ENCODE assay signal across 7 cellular contexts in the genomic region with DNA sequence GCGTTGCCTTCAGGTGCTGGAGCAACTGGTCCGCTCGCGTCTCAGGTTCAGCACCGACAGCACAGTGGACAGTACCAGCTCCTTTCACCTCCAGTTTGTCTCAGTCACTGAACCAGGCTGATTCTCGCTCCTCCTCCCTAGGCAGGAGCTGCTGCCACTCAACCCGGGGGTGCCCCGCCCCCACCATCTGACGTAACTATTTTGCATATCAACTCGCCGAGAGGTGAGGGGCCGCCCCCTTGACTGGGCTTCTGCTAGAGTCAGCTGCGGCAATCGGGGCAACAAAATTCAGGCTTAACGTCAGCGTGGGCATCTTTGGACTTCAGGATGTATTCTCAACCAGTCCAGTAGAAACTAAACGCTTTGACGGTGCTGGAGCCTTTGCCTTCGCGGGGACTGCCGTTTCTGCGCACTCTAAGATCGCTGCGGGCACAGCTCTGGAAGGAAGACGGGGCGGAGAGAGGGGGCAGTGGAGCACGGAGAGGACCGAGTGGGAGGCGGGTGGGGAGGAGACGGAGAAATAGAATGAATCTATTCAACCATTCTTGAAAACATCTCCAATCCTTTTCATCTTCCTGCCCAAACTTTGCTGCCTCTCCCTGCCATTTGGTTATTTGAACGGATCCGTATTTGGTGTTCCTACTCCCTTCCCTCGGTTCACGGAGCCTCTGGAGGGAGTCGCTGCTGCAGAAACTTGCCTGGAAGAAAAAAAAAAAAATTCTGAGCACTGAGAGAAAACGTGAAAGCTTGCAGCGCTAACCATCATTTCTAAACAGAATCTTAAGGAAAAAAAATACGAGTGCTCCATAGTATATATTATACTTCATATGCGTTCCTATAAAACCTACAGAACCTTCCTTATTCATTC. TPM values are rescaled to one million over a fixed set of nuclear protein-coding genes. Genes with fewer than 3 reads are reported as not detected.
DNase-seq lines count a peak whose midpoint lies in the region; ATAC-seq and TF ChIP-seq lines count a peak whose summit lies in the region.

A gene (minus strand): TSS at position 109 of the 868 bp plus-strand sequence. CDS start 52,604 bp downstream, outside the sequence.

- in situ Hi-C loops in HAP-1 (cut with MboI; ENCODE audit: low sequenced_read_pairs): no loop called here

- peak within 1 kb of the TSS; percentile 55 for H3K4me3 ChIP-seq in HAP-1
- H3K4me3 ChIP-seq in NB4 (ENCODE audit: low read depth, low read length): no peak within 1 kb of the TSS
- H3K4me3 ChIP-seq in mucosa of stomach (ENCODE audit: low read length): peak within 1 kb of the TSS; percentile 31

- peak; percentile 47 for ATAC-seq in GM18499 (IDR thresholded peaks at IDR 0.05; ENCODE audit: insufficient read depth, unreplicated experiment)
- ATAC-seq in esophagus mucosa: peak; percentile 35

- no peaks in the 10 kb centered on the region for H3K36me3 ChIP-seq in HAP-1 (replicated peaks)
- H3K36me3 ChIP-seq in mucosa of stomach (ENCODE audit: control insufficient read depth, insufficient read depth, low read length): no peaks in the 10 kb centered on the region

- peak within 1 kb of the TSS; percentile 43 for H3K9ac ChIP-seq in mucosa of stomach (ENCODE audit: low read length)

- DNase-seq in HAP-1 (ENCODE audit: low spot score in 2 of 2) (peak; percentile 81 to 96), NB4 (ENCODE audit: low read depth) (peak; percentile 14), stromal cell of bone marrow (ENCODE audit: low read depth) (peak; percentile 0)
- peak; percentile 41 to 57 for DNase-seq in activated CD4-positive, alpha-beta T cell treated with anti-CD3 and anti-CD28 coated beads, Interleukin-2, amount 50 U/mL, for 48 hours

- H3K4me1 ChIP-seq in HAP-1 (no peaks in the 10 kb centered on the region), mucosa of stomach (ENCODE audit: control insufficient read depth, insufficient read depth, low read length) (peaks cover 9% of the 10 kb centered on the region)

- H3K9me3 ChIP-seq in HAP-1: no peaks in the 10 kb centered on the region
- H3K9me3 ChIP-seq in mucosa of stomach (ENCODE audit: control insufficient read depth, low read length): no peaks in the 10 kb centered on the region

- H3K27me3 ChIP-seq in HAP-1 (ENCODE audit: low read depth) (no peaks in the 10 kb centered on the region), mucosa of stomach (ENCODE audit: control insufficient read depth, insufficient read depth, low read length) (peaks cover 9% of the 10 kb centered on the region)

- no peak for TF ChIP-seq CTCF in NB4 (IDR thresholded peaks at IDR 0.05; ENCODE audit: low read depth, low read length)

- no peak for TF ChIP-seq POLR2A in NB4 (IDR thresholded peaks at IDR 0.05; ENCODE audit: extremely low read depth, insufficient read length)

RNA-seq across cellular contexts. Expression of the gene that starts here (rescaled TPM):
- total RNA-seq in esophagus mucosa: not detected

Comparison
In these comparisons a context has a peak if more than half of its experiments do, and no peak if none do; other contexts are left out.
1. Peak in ATAC-seq in esophagus mucosa; RNA of the gene not detected or under 1 TPM.
2. DNase-seq: peak in every context shown above with its lines; median percentile 88 in HAP-1; 49 in activated CD4-positive, alpha-beta T cell treated with anti-CD3 and anti-CD28 coated beads, Interleukin-2, amount 50 U/mL, for 48 hours; 14 in NB4; 0 in stromal cell of bone marrow.